In the genomic region with DNA sequence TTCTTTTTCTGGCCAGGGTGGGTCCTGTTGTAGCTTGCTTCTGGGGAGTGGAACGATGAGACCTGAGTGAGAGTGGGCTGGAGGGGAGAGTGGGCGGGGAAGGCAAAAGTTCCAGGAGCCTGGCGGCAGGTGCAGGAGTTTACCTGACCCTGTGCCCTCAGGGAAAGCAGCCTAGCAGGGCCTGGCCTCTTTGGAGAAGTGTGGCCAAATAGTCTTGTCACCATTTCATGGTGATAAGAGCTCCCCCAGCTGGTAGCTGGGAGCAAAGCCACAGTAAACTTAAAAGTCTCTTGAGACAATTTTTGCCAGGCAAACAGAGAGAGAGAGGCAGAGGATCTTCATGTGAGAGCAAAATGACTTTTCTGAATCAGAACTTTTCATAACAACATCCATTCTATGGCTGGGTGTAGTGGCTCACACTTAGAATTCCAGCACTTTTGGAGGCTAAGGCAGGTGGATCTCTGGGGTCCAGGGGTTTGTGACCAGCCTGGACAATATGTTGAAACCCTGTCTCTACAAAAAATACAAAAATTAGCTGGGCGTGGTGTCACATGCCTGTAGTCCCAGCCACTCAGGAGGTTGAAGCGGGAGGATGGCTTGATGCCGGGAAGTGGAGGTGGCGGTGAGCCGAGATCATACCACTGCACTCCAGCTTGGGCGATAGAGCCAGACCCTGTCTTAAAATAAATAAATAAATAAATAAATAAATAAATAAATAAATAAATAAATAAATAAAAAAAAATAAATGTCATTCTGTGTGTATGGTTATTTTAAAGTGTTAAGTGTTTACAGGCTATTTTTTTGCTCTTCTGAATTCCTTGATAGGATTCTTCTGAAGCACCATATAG, we compare ENCODE assay signal across 8 cellular contexts.
DNase-seq lines count a peak whose midpoint lies in the region; ATAC-seq and TF ChIP-seq lines count a peak whose summit lies in the region.

No MANE protein-coding gene starts in this region.

- H3K36me3 Mint-ChIP-seq in endothelial cell (ENCODE audit: low read depth, unreplicated experiment): no peaks in the 10 kb centered on the region

- no peak overlapping the region for H3K4me3 Mint-ChIP-seq in endothelial cell (ENCODE audit: unreplicated experiment)

- peak overlapping the region; percentile 34 for H3K27ac Mint-ChIP-seq in endothelial cell (ENCODE audit: unreplicated experiment)

- peaks cover 6% of the 10 kb centered on the region for H3K4me1 Mint-ChIP-seq in endothelial cell (ENCODE audit: unreplicated experiment)

- ATAC-seq in GM19452 (IDR thresholded peaks at IDR 0.05; ENCODE audit: unreplicated experiment): peak; percentile 84

- peak; percentile 78 for TF ChIP-seq CTCF in endothelial cell (IDR thresholded peaks at IDR 0.05; ENCODE audit: unreplicated experiment)

- DNase-seq in C1 segment of cervical spinal cord (lab: John Stamatoyannopoulos, UW) (peak in 11 of 14 donors; percentile 3 to 61 (median 26)), HT1080 (ENCODE audit: low read depth) (peak; percentile 61), NOMO-1 (lab: John Stamatoyannopoulos, UW; ENCODE audit: unreplicated experiment in 2 of 2) (peak; percentile 65 to 78), endothelial cell (ENCODE audit: low spot score) (peak; percentile 77), middle frontal gyrus (ENCODE audit: extremely low spot score, low spot score) (peak; percentile 50)
- peak; percentile 6 to 17 (median 14) for DNase-seq in activated CD8-positive, alpha-beta memory T cell treated with anti-CD3 and anti-CD28 coated beads for 48 hours (ENCODE audit: low read depth in 2 of 3, low spot score in 2 of 3)
- DNase-seq in stimulated activated CD8-positive, alpha-beta memory T cell treated with anti-CD3 and anti-CD28 coated beads, Interleukin-4, amount 100 ng/mL, for 48 hours: peak; percentile 70

- no peaks in the 10 kb centered on the region for H3K27me3 Mint-ChIP-seq in endothelial cell (ENCODE audit: unreplicated experiment)

- H3K9me3 Mint-ChIP-seq in endothelial cell (ENCODE audit: unreplicated experiment): no peaks in the 10 kb centered on the region

Comparison
In these comparisons a context has a peak if more than half of its experiments do, and no peak if none do; other contexts are left out.
1. Peak in every context shown above with its lines: DNase-seq and ATAC-seq.
2. DNase-seq: peak in every context shown above with its lines; median percentile 77 in endothelial cell; 72 in NOMO-1; 70 in stimulated activated CD8-positive, alpha-beta memory T cell treated with anti-CD3 and anti-CD28 coated beads, Interleukin-4, amount 100 ng/mL, for 48 hours; 61 in HT1080; 50 in middle frontal gyrus; 26 in C1 segment of cervical spinal cord; 14 in activated CD8-positive, alpha-beta memory T cell treated with anti-CD3 and anti-CD28 coated beads for 48 hours.